In genomic region chr5:181159286-181160143, GRCh38 we compare ENCODE assay signal across 8 cellular contexts. TPM values are rescaled to one million over a fixed set of nuclear protein-coding genes. Genes with fewer than 3 reads are reported as not detected.
A peak's percentile ranks its signal among the peaks of the same experiment; 100 is the strongest.
DNase-seq lines count a peak whose midpoint lies in the region; ATAC-seq and TF ChIP-seq lines count a peak whose summit lies in the region.

No MANE protein-coding gene starts in this region.

- WGBS in gastroesophageal sphincter (ENCODE audit: low coverage in 1 of 2), 2 donors: 7 to 25% methylated on average over 8 of the region's 20 CpGs
- 0 to 48% methylated on average over 5 to 17 of the region's 20 CpGs for WGBS in transverse colon (ENCODE audit: low coverage in 1 of 2), 2 donors

- H4K20me1 ChIP-seq in Loucy (ENCODE audit: insufficient read depth, low read length, poor library complexity, severe bottlenecking): no peaks in the 10 kb centered on the region

- H3K9me2 ChIP-seq in Loucy (replicated peaks; ENCODE audit: low read depth, low read length): no peaks in the 10 kb centered on the region

- intact Hi-C loops in transverse colon (cut with DNase I; ENCODE audit: low total_unique reads): no loop called here

- TF ChIP-seq POLR2A in gastroesophageal sphincter (IDR thresholded peaks at IDR 0.05) (no peak), transverse colon (IDR thresholded peaks at IDR 0.05) (no peak)

- H3K27me3 ChIP-seq in H7 (ENCODE audit: control insufficient read depth, insufficient read depth, low read length) (no peaks in the 10 kb centered on the region), Loucy (ENCODE audit: insufficient read depth, low read length, poor library complexity, severe bottlenecking) (no peaks in the 10 kb centered on the region), SJCRH30 (no peaks in the 10 kb centered on the region), gastroesophageal sphincter (peaks cover 37% of the 10 kb centered on the region), parathyroid adenoma (ENCODE audit: control insufficient read depth, insufficient read depth, low read length) (peaks cover 4% of the 10 kb centered on the region), transverse colon (peaks cover 21% of the 10 kb centered on the region)

- no peak overlapping the region for H3K4me2 ChIP-seq in Loucy (ENCODE audit: low read depth, low read length, poor library complexity, severe bottlenecking)
- H3K4me2 ChIP-seq in parathyroid adenoma (ENCODE audit: low read length): no peak overlapping the region

- TF ChIP-seq CTCF in Loucy (conservative IDR thresholded peaks at IDR 0.05; ENCODE audit: low read length): peak; percentile 61
- peak; percentile 74 to 84 (median 82) for TF ChIP-seq CTCF in gastroesophageal sphincter (IDR thresholded peaks at IDR 0.05)
- TF ChIP-seq CTCF in parathyroid adenoma (IDR thresholded peaks at IDR 0.05): peak; percentile 91
- TF ChIP-seq CTCF in transverse colon (IDR thresholded peaks at IDR 0.05): peak; percentile 81 to 91 (median 86)

- TF ChIP-seq EP300 in gastroesophageal sphincter (IDR thresholded peaks at IDR 0.05) (no peak), transverse colon (IDR thresholded peaks at IDR 0.05; ENCODE audit: low read depth) (no peak)

- DNase-seq in H7 (peak; percentile 92), SJCRH30 (peak; percentile 85 to 95), activated gamma-delta T cell (lab: John Stamatoyannopoulos, UW) (peak; percentile 26), transverse colon (peak; percentile 92)

- H3K36me3 ChIP-seq in ES-I3 (ENCODE audit: insufficient read depth, low read length): no peaks in the 10 kb centered on the region
- no peaks in the 10 kb centered on the region for H3K36me3 ChIP-seq in H7 (replicated peaks; ENCODE audit: control insufficient read depth, insufficient read depth, low read length)
- no peaks in the 10 kb centered on the region for H3K36me3 ChIP-seq in Loucy (ENCODE audit: insufficient read depth, low read length)
- H3K36me3 ChIP-seq in SJCRH30: no peaks in the 10 kb centered on the region
- no peaks in the 10 kb centered on the region for H3K36me3 ChIP-seq in gastroesophageal sphincter
- no peaks in the 10 kb centered on the region for H3K36me3 ChIP-seq in parathyroid adenoma (ENCODE audit: control insufficient read depth, insufficient read depth, low read length)
- H3K36me3 ChIP-seq in transverse colon: no peaks in the 10 kb centered on the region

- H3K4me3 ChIP-seq in H7 (ENCODE audit: insufficient read depth, low read depth, low read length) (no peak overlapping the region), Loucy (ENCODE audit: low read length, poor library complexity, severe bottlenecking) (no peak overlapping the region), SJCRH30 (peak overlapping the region; percentile 67), gastroesophageal sphincter (peak overlapping the region in 1 of 2 donors; percentile 41), parathyroid adenoma (ENCODE audit: low read depth, low read length) (no peak overlapping the region), transverse colon (no peak overlapping the region)

- H3K27ac ChIP-seq in SJCRH30 (no peak overlapping the region), gastroesophageal sphincter (peak overlapping the region in 3 of 4 donors; percentile 69 to 86 (median 84)), parathyroid adenoma (no peak overlapping the region), transverse colon (peak overlapping the region in 3 of 4 donors; percentile 23 to 85 (median 40))

- H3K4me1 ChIP-seq in ES-I3 (ENCODE audit: insufficient read depth, low read length) (no peaks in the 10 kb centered on the region), Loucy (ENCODE audit: insufficient read depth, low read length, poor library complexity, severe bottlenecking) (no peaks in the 10 kb centered on the region), SJCRH30 (peaks cover 11% of the 10 kb centered on the region), gastroesophageal sphincter (peaks cover 0 to 21% (median 3%) of the 10 kb centered on the region in 3 donors), parathyroid adenoma (peaks cover 6% of the 10 kb centered on the region), transverse colon (peaks cover 0 to 3% (median 0%) of the 10 kb centered on the region in 4 donors)

- ATAC-seq in gastroesophageal sphincter: peak; percentile 76

- H3K9ac ChIP-seq in ES-I3 (ENCODE audit: low read depth, low read length) (peak overlapping the region; percentile 51; the same call in 1 of the 2 replicates), Loucy (ENCODE audit: low read depth, low read length, poor library complexity, severe bottlenecking) (no peak overlapping the region), parathyroid adenoma (no peak overlapping the region)

- H3K9me3 ChIP-seq in ES-I3 (ENCODE audit: control insufficient read depth, insufficient read depth, low read length): no peaks in the 10 kb centered on the region
- H3K9me3 ChIP-seq in Loucy (ENCODE audit: insufficient read depth, low read depth, low read length): no peaks in the 10 kb centered on the region
- H3K9me3 ChIP-seq in SJCRH30 (replicated peaks): no peaks in the 10 kb centered on the region
- H3K9me3 ChIP-seq in gastroesophageal sphincter: no peaks in the 10 kb centered on the region
- H3K9me3 ChIP-seq in parathyroid adenoma (ENCODE audit: control insufficient read depth, low read length): no peaks in the 10 kb centered on the region
- no peaks in the 10 kb centered on the region for H3K9me3 ChIP-seq in transverse colon

- H3K79me2 ChIP-seq in Loucy (ENCODE audit: insufficient read depth, low read length): no peaks in the 10 kb centered on the region
- no peaks in the 10 kb centered on the region for H3K79me2 ChIP-seq in parathyroid adenoma

- H3F3A ChIP-seq in Loucy (ENCODE audit: low read depth): no peaks in the 10 kb centered on the region

- in situ Hi-C loops in transverse colon (cut with MboI; ENCODE audit: low pct_ligation_motif_present in 1 of 4, low pct_unique_long_range_greater_than_20kb in 1 of 4, low sequenced_read_pairs in 3 of 4): no loop called here

- H2AFZ ChIP-seq in Loucy (ENCODE audit: low read length): no peak overlapping the region
- no peak overlapping the region for H2AFZ ChIP-seq in parathyroid adenoma

RNA-seq across cellular contexts. Expression of gene OR2V2, which starts 12.1 kb away (rescaled TPM):
- total RNA-seq in H7 (2014; rRNA removed; shearing (Covaris generic)): not detected in 2 replicates
- total RNA-seq in SJCRH30 (2014; rRNA removed; shearing (Covaris generic)): not detected in 2 replicates
- under 1 TPM in 1 of 4 donors, not detected in 3; 0.08 TPM for total RNA-seq in gastroesophageal sphincter
- not detected for total RNA-seq in transverse colon

RNA-seq across cellular contexts. Expression of gene OR2V1, which starts 28.5 kb away (rescaled TPM):
- total RNA-seq in H7 (2014; rRNA removed; shearing (Covaris generic)): not detected in 2 replicates
- 0.10 TPM in 1 of 2 replicates, not detected in the other for total RNA-seq in SJCRH30 (2014; rRNA removed; shearing (Covaris generic))
- under 1 TPM in 1 of 4 donors, not detected in 3; 0.12 TPM for total RNA-seq in gastroesophageal sphincter
- total RNA-seq in transverse colon: not detected

RNA-seq across cellular contexts. Expression of gene TRIM7, which starts 45.5 kb away (rescaled TPM):
- total RNA-seq in H7 (2014; rRNA removed; shearing (Covaris generic)): 0.07 and 0.92 TPM in 2 replicates
- total RNA-seq in SJCRH30 (2014; rRNA removed; shearing (Covaris generic)): 6.9 and 9.0 TPM in 2 replicates
- total RNA-seq in gastroesophageal sphincter (10 to 100 TPM in 1 of 4 donors, 1 to 10 TPM in 3; 3.0 to 11.0 (median 4.7) TPM), transverse colon (10 to 100 TPM in 1 of 4 donors, 1 to 10 TPM in 2, not detected in 1; 2.5 to 16.7 (median 7.5) TPM)

Comparison
In these comparisons a context has a peak if more than half of its experiments do, and no peak if none do; other contexts are left out.
1. DNase-seq: peak in every context shown above with its lines; median percentile 92 in H7; 92 in transverse colon; 90 in SJCRH30; 26 in activated gamma-delta T cell.
2. H3K27ac ChIP-seq: peak in gastroesophageal sphincter (3 of 4) and transverse colon (3 of 4); none in SJCRH30 (single experiment) and parathyroid adenoma (single experiment).
3. Peak in every context shown above with its lines, with median percentiles within 50 percentile points of each other: CTCF ChIP-seq.